In genomic region chr6:72617721-72618120, GRCh38 we compare ENCODE assay signal across 26 cellular contexts. TPM values are rescaled to one million over a fixed set of nuclear protein-coding genes. Genes with fewer than 3 reads are reported as not detected.
"Had no signal": no experiment of that assay in that cellular context is flagged by ENCODE, and none has a peak within 500 bp of the region (broad histone marks: within the 10 kb centered on the region; RNA-seq: fewer than 3 reads in every experiment).

No MANE protein-coding gene starts in this region.

- H3K9me3 ChIP-seq: Peyer's patch, SJCRH30 had no signal

- H3K4me1 ChIP-seq: SJCRH30 had no signal

- ATAC-seq: activated CD8-positive, alpha-beta T cell treated with anti-CD3 and anti-CD28 coated beads for 36 hours; SK-N-SH treated with all-trans-retinoic acid at 6 μM for 48 hours had no signal

- DNase-seq: activated CD4-positive, CD25-positive, alpha-beta regulatory T cell; activated CD8-positive, alpha-beta memory T cell treated with anti-CD3 and anti-CD28 coated beads, Interleukin-2, amount 50 U/mL, for 4 hours; activated CD8-positive, alpha-beta T cell treated with anti-CD3 and anti-CD28 coated beads for 36 hours; activated effector memory CD4-positive, alpha-beta T cell treated with Interleukin-2 at 50 U/mL for 16 hours; activated naive CD4-positive, alpha-beta T cell; activated T-cell treated with anti-CD3 and anti-CD28 coated beads, Interleukin-2, amount 50 U/mL, for 24 hours; amygdala; brain microvascular endothelial cell; MM.1S; NCI-H1105; NCI-H1436; NCI-H187; NCI-H2081; NCI-H446; NCI-H524; Peyer's patch; Right ventricle myocardium superior; SJCRH30; T-helper 2 cell; T1000 had no signal

- H3K4me3 Mint-ChIP-seq: activated CD8-positive, alpha-beta T cell treated with anti-CD3 and anti-CD28 coated beads for 36 hours; activated naive CD8-positive, alpha-beta T cell; activated T-cell treated with anti-CD3 and anti-CD28 coated beads, Interleukin-2, amount 50 U/mL, for 24 hours; activated T-helper 1 cell treated with anti-CD3 and anti-CD28 coated beads, Interleukin-12 subunit alpha, Interleukin-12 subunit beta, Interleukin-2, Interleukin-4 antibody, amounts not matched to agents 30 ng/mL and 10 ng/mL and 1 ng/mL, durations not matched to agents 14 hours and 24 hours and 36 hours had no signal

- H3K27ac Mint-ChIP-seq: activated CD8-positive, alpha-beta T cell treated with anti-CD3 and anti-CD28 coated beads for 36 hours; activated naive CD8-positive, alpha-beta T cell; activated T-cell treated with anti-CD3 and anti-CD28 coated beads, Interleukin-2, amount 50 U/mL, for 24 hours; activated T-helper 1 cell treated with anti-CD3 and anti-CD28 coated beads, Interleukin-12 subunit alpha, Interleukin-12 subunit beta, Interleukin-2, Interleukin-4 antibody, amounts not matched to agents 30 ng/mL and 10 ng/mL and 1 ng/mL, durations not matched to agents 14 hours and 24 hours and 36 hours had no signal

- H3K27ac ChIP-seq: brain microvascular endothelial cell, Peyer's patch, RWPE1, SJCRH30, VCaP had no signal

- H3K36me3 ChIP-seq: brain microvascular endothelial cell, Peyer's patch, SJCRH30 had no signal

- H3K36me3 Mint-ChIP-seq: activated naive CD8-positive, alpha-beta T cell had no signal

- H3K27me3 ChIP-seq: brain microvascular endothelial cell, SJCRH30 had no signal

- H3K27me3 Mint-ChIP-seq: activated CD8-positive, alpha-beta T cell treated with anti-CD3 and anti-CD28 coated beads for 36 hours; activated naive CD8-positive, alpha-beta T cell had no signal

- H3K9me3 Mint-ChIP-seq: activated T-cell treated with anti-CD3 and anti-CD28 coated beads, Interleukin-2, amount 50 U/mL, for 24 hours; activated T-helper 1 cell treated with anti-CD3 and anti-CD28 coated beads, Interleukin-12 subunit alpha, Interleukin-12 subunit beta, Interleukin-2, Interleukin-4 antibody, amounts not matched to agents 30 ng/mL and 10 ng/mL and 1 ng/mL, durations not matched to agents 14 hours and 24 hours and 36 hours had no signal

- H3K4me3 ChIP-seq: Peyer's patch, SJCRH30 had no signal

RNA-seq across cellular contexts. Expression of gene KCNQ5, which starts 4.1 kb away (rescaled TPM):
- total RNA-seq: cardiac septum, Right ventricle myocardium superior, SJCRH30 had no signal
